In genomic region chr5:83919071-83920041, GRCh38 we compare ENCODE assay signal across 10 cellular contexts.
DNase-seq lines count a peak whose midpoint lies in the region; ATAC-seq, FAIRE-seq and TF ChIP-seq lines count a peak whose summit lies in the region.
"Had no signal": no experiment of that assay in that cellular context is flagged by ENCODE, and none has a peak within 500 bp of the region (broad histone marks: within the 10 kb centered on the region; RNA-seq: fewer than 3 reads in every experiment).

No MANE protein-coding gene starts in this region.

- no peaks in the 10 kb centered on the region for H3K9me3 ChIP-seq in small intestine (ENCODE audit: control insufficient read depth, low read depth)

- H3K4me1 ChIP-seq in small intestine (ENCODE audit: control insufficient read depth in 2 of 2, insufficient read depth in 1 of 2, low read depth in 1 of 2, low read length in 1 of 2): peaks cover 0 to 2% of the 10 kb centered on the region in 2 donors

- in situ Hi-C loops in brain microvascular endothelial cell (cut with HindIII; ENCODE audit: low pct_ligation_motif_present, low sequenced_read_pairs): no loop called here

- no peaks in the 10 kb centered on the region for H3K27me3 ChIP-seq in brain microvascular endothelial cell (replicated peaks)
- no peaks in the 10 kb centered on the region for H3K27me3 ChIP-seq in small intestine (ENCODE audit: control insufficient read depth in 2 of 2, insufficient read depth in 2 of 2, low read length in 2 of 2)

- ATAC-seq in GM21529 (IDR thresholded peaks at IDR 0.05; ENCODE audit: unreplicated experiment): peak; percentile 73
- no peak for ATAC-seq in HG02571 (IDR thresholded peaks at IDR 0.05; ENCODE audit: unreplicated experiment)

- H3K4me3 ChIP-seq in brain microvascular endothelial cell (ENCODE audit: low read depth, low read length) (no peak overlapping the region), small intestine (ENCODE audit: low read depth in 1 of 2, low read length in 2 of 2) (no peak overlapping the region)
- H3K4me3 ChIP-seq: left ventricle myocardium inferior, SK-N-MC had no signal

- H3K27ac ChIP-seq in brain microvascular endothelial cell (peak overlapping the region; percentile 23), small intestine (ENCODE audit: low read depth in 1 of 2, low read length in 1 of 2) (no peak overlapping the region)
- H3K27ac ChIP-seq: left ventricle myocardium inferior, SK-N-MC had no signal

- H3K36me3 ChIP-seq in brain microvascular endothelial cell (replicated peaks): no peaks in the 10 kb centered on the region
- H3K36me3 ChIP-seq in small intestine (ENCODE audit: control insufficient read depth in 2 of 2, insufficient read depth in 2 of 2, low read length in 2 of 2): no peaks in the 10 kb centered on the region
- H3K36me3 ChIP-seq: left ventricle myocardium inferior had no signal

- DNase-seq in Kasumi-1 (lab: John Stamatoyannopoulos, UW) (peak; percentile 50 to 62), brain microvascular endothelial cell (no peak), small intestine (peak; percentile 75), NCI-H2081 treated with DMSO at 0.1 percent for 48 hours (lab: John Stamatoyannopoulos, UW) (no peak)
- DNase-seq in stimulated activated CD4-positive, alpha-beta T cell treated with anti-CD3 and anti-CD28 coated beads, Interleukin-15, amount 100 ng/mL, for 24 hours: no peak
- DNase-seq: aorta, left ventricle myocardium inferior had no signal

- TF ChIP-seq CTCF in brain microvascular endothelial cell (IDR thresholded peaks at IDR 0.05; ENCODE audit: low read depth, low read length, missing control alignments): no peak

- 32 to 53% (median 46%) methylated on average over 4 of the region's 4 CpGs for WGBS in small intestine, 3 donors

- FAIRE-seq in small intestine (lab: Jason Lieb, UNC): no peak

Comparison
In these comparisons a context has a peak if more than half of its experiments do, and no peak if none do; other contexts are left out.
1. DNase-seq: peak in Kasumi-1 (2 of 2) and small intestine (single experiment); none in brain microvascular endothelial cell (single experiment), NCI-H2081 treated with DMSO at 0.1 percent for 48 hours (single experiment) and stimulated activated CD4-positive, alpha-beta T cell treated with anti-CD3 and anti-CD28 coated beads, Interleukin-15, amount 100 ng/mL, for 24 hours (single experiment).